ENCODE assay signal across 8 cellular contexts in genomic region chr18:5868218-5868904, GRCh38. TPM values are rescaled to one million over a fixed set of nuclear protein-coding genes. Genes with fewer than 3 reads are reported as not detected.
DNase-seq lines count a peak whose midpoint lies in the region; ATAC-seq, FAIRE-seq and TF ChIP-seq lines count a peak whose summit lies in the region.

No MANE protein-coding gene starts in this region.

- H3K4me3 ChIP-seq in astrocyte of the cerebellum (ENCODE audit: low read depth, low read length) (no peak overlapping the region), small intestine (ENCODE audit: low read depth in 1 of 2, low read length in 2 of 2) (no peak overlapping the region)

- no peaks in the 10 kb centered on the region for H3K27me3 ChIP-seq in small intestine (ENCODE audit: control insufficient read depth in 2 of 2, insufficient read depth in 2 of 2, low read length in 2 of 2)

- H3K36me3 ChIP-seq in small intestine (ENCODE audit: control insufficient read depth in 2 of 2, insufficient read depth in 2 of 2, low read length in 2 of 2) = no peaks in the 10 kb centered on the region

- in situ Hi-C loops in astrocyte of the cerebellum (cut with HindIII; ENCODE audit: low sequenced_read_pairs) = no loop called here

- peak; percentile 88 for TF ChIP-seq CTCF in astrocyte of the cerebellum (IDR thresholded peaks at IDR 0.05; ENCODE audit: low read depth, low read length, missing control alignments)

- H3K9me3 ChIP-seq in small intestine (ENCODE audit: control insufficient read depth, low read depth) = no peaks in the 10 kb centered on the region

- FAIRE-seq in small intestine (lab: Jason Lieb, UNC) = peak; percentile 55

- peak; percentile 81 for DNase-seq in EH (ENCODE audit: low read depth)
- peak; percentile 39 for DNase-seq in NCI-H774 (lab: John Stamatoyannopoulos, UW)
- DNase-seq in astrocyte of the cerebellum (ENCODE audit: low read depth) = peak; percentile 90
- peak in 31 of 51 donors; percentile 2 to 69 (median 39) for DNase-seq in hypothalamus (lab: John Stamatoyannopoulos, UW)
- peak; percentile 82 for DNase-seq in small intestine
- DNase-seq in activated effector memory CD4-positive, alpha-beta T cell treated with anti-CD3 and anti-CD28 coated beads, Interleukin-2, amount 50 U/mL, for 16 hours = no peak

- ATAC-seq in GM19438 (IDR thresholded peaks at IDR 0.05; ENCODE audit: low read depth, unreplicated experiment) (peak; percentile 79), HG03520 (IDR thresholded peaks at IDR 0.05; ENCODE audit: unreplicated experiment) (peak; percentile 81)

- no peaks in the 10 kb centered on the region for H3K4me1 ChIP-seq in small intestine (ENCODE audit: control insufficient read depth in 2 of 2, insufficient read depth in 1 of 2, low read depth in 1 of 2, low read length in 1 of 2)

- 40 to 45% (median 42%) methylated on average over 13 of the region's 13 CpGs for WGBS in small intestine, 3 donors

- H3K27ac ChIP-seq in small intestine (ENCODE audit: low read depth in 1 of 2, low read length in 1 of 2) = no peak overlapping the region

RNA-seq across cellular contexts. Expression of gene TMEM200C, which starts 27.0 kb away (rescaled TPM):
- under 1 TPM in 1 of 3 donors, not detected in 2; 0.16 TPM for polyA plus RNA-seq in small intestine
